8 cellular contexts compared by ENCODE assay signal in genomic region chr1:89126234-89126580, GRCh38.
DNase-seq lines count a peak whose midpoint lies in the region; ATAC-seq, FAIRE-seq and TF ChIP-seq lines count a peak whose summit lies in the region.

No MANE protein-coding gene starts in this region.

- peak; percentile 92 for FAIRE-seq in colon (lab: Jason Lieb, UNC)

- no peaks in the 10 kb centered on the region for H3K36me3 Mint-ChIP-seq in nephron progenitor cell (ENCODE audit: low read depth)

- peak; percentile 11 for ATAC-seq in GM18519 (IDR thresholded peaks at IDR 0.05; ENCODE audit: low FRiP score, unreplicated experiment)
- ATAC-seq in HG02943 (IDR thresholded peaks at IDR 0.05; ENCODE audit: low read depth, unreplicated experiment): peak; percentile 20
- ATAC-seq in HG02970 (IDR thresholded peaks at IDR 0.05; ENCODE audit: low FRiP score, unreplicated experiment): no peak

- peak overlapping the region; percentile 90 for H3K4me3 ChIP-seq in rectal smooth muscle tissue (ENCODE audit: low read length)

- H3K9ac ChIP-seq in rectal smooth muscle tissue (ENCODE audit: low read length): no peak overlapping the region

- no peak overlapping the region for H3K27ac Mint-ChIP-seq in nephron progenitor cell

- peaks cover 4% of the 10 kb centered on the region for H3K9me3 Mint-ChIP-seq in nephron progenitor cell

- peak overlapping the region; percentile 88 for H3K27ac ChIP-seq in rectal smooth muscle tissue (ENCODE audit: low read depth, low read length)

- H3K36me3 ChIP-seq in rectal smooth muscle tissue (ENCODE audit: control insufficient read depth, insufficient read depth, low read length): peaks cover 5% of the 10 kb centered on the region

- H3K4me1 Mint-ChIP-seq in nephron progenitor cell: no peaks in the 10 kb centered on the region

- no peak overlapping the region for H3K4me3 Mint-ChIP-seq in nephron progenitor cell

- no peaks in the 10 kb centered on the region for H3K27me3 Mint-ChIP-seq in nephron progenitor cell (ENCODE audit: low read depth, poor library complexity)

- TF ChIP-seq CTCF in nephron progenitor cell (IDR thresholded peaks at IDR 0.05): no peak

- no peak for DNase-seq in nephron progenitor cell
- no peak for DNase-seq in D341Med (ENCODE audit: low spot score)
- DNase-seq in OCI-M1 (lab: John Stamatoyannopoulos, UW): no peak

- H3K27me3 ChIP-seq in rectal smooth muscle tissue (ENCODE audit: control insufficient read depth, insufficient read depth, low read length): peaks cover 3% of the 10 kb centered on the region

- peaks cover 14% of the 10 kb centered on the region for H3K4me1 ChIP-seq in rectal smooth muscle tissue (ENCODE audit: control insufficient read depth, insufficient read depth, low read length)
